1 cellular context compared by ENCODE assay signal in genomic region chr19:1859319-1859718, GRCh38.
TF ChIP-seq lines count a peak whose summit lies in the region.

No MANE protein-coding gene starts in this region.

TF ChIP-seq in GM12878, 131 proteins besides CTCF, POLR2A, EP300 and RAD21:
- TF ChIP-seq IKZF1 (conservative IDR thresholded peaks at IDR 0.05), result 0 out of 2 replicates have a peak, but pooled peaks have one; percentile 28
- no peak for TF ChIP-seq CHD2 (IDR thresholded peaks at IDR 0.05; ENCODE audit: borderline replicate concordance, low read depth, low read length)
TF ChIP-seq in GM12878: peak in this region for 1.
